In the genomic region with DNA sequence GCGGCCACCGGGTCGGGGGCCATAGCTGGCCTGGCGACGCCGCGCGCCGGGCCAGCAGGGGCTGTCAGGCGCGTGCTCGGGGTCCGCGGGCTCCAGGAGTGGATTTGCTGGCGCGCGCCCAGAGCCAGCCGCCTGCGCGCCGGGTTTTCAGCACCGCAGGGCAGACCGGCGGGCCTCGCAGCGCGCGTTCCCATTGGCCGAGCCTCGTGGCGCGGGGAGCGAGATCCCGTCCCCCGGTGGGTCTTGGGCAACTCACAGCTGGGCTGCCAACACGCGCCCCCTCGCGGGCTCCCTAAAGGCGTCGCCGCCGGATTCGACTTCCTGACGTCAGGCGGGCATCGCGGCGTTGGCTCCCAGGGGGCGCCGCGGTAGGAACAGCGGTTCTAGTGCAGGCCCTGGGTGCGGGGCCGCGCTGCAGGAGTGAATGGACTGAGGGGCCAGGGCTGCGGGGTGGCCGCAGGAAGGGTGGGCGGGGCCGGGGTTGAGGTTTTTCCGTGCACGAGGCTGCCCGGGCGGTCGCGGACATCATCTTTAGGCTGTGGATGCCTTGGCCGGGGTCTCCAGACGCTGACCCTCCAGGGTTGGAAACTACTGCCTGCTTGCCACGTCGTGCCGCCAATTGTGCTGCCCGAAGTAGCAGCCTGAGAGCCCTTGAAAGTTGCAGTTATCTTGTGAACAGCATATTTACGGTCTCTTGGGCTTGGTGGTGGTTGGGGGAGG, we compare ENCODE assay signal across 1 cellular context.
TF ChIP-seq lines count a peak whose summit lies in the region.

A gene (minus strand): TSS at position 268 of the 720 bp plus-strand sequence. CDS start 74 bp downstream, at position 194.

TF ChIP-seq in IMR-90, 13 proteins besides CTCF, POLR2A, EP300 and RAD21 (continued from another document):
- TF ChIP-seq MAFK (IDR thresholded peaks at IDR 0.05; ENCODE audit: low read depth, low read length) (no peak), MAZ (IDR thresholded peaks at IDR 0.05; ENCODE audit: borderline replicate concordance, low read depth, low read length) (peak; percentile 80), NFE2L2 (IDR thresholded peaks at IDR 0.05; ENCODE audit: low read depth, low read length) (no peak), RCOR1 (IDR thresholded peaks at IDR 0.05; ENCODE audit: insufficient replicate concordance, low read length) (peak; percentile 2), MXI1 (IDR thresholded peaks at IDR 0.05; ENCODE audit: borderline replicate concordance, low read depth, low read length) (peak; percentile 49; the same call in 1 of the 2 replicates), BHLHE40 (IDR thresholded peaks at IDR 0.05; ENCODE audit: low read depth, low read length) (no peak), CEBPB (IDR thresholded peaks at IDR 0.05; ENCODE audit: low read depth, low read length) (peak; percentile 98)
- TF ChIP-seq, protein P1, sequence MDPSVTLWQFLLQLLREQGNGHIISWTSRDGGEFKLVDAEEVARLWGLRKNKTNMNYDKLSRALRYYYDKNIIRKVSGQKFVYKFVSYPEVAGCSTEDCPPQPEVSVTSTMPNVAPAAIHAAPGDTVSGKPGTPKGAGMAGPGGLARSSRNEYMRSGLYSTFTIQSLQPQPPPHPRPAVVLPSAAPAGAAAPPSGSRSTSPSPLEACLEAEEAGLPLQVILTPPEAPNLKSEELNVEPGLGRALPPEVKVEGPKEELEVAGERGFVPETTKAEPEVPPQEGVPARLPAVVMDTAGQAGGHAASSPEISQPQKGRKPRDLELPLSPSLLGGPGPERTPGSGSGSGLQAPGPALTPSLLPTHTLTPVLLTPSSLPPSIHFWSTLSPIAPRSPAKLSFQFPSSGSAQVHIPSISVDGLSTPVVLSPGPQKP (IDR thresholded peaks at IDR 0.05; ENCODE audit: borderline replicate concordance, low read depth, low read length), result no peak
